ENCODE assay signal across 9 cellular contexts in the genomic region with DNA sequence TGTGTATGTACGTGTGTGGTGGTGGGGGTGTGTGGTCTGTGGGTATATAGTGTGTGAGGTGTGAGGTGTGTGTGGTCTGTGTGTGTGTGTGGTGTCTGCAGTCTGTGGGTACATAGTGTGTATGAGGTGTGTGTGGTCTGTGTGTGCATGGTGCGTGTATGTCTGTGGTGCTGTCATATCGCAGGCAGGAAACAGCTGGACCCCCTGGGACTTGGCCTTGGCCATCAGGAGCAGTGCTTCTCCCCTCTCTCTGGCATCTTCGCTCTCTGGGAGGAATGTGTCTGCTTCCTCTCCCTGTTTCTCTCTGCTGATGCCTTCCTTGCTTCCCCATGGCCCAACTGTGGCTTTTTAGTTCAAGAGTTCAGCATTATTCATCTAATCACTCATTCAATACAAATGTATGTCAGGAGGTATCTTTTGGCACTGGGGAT.
DNase-seq lines count a peak whose midpoint lies in the region; ATAC-seq and TF ChIP-seq lines count a peak whose summit lies in the region.
"Had no signal": no experiment of that assay in that cellular context is flagged by ENCODE, and none has a peak within 500 bp of the region (broad histone marks: within the 10 kb centered on the region; RNA-seq: fewer than 3 reads in every experiment).

No MANE protein-coding gene starts in this region.

- H4K20me1 ChIP-seq in BLaER1: peaks cover 10% of the 10 kb centered on the region; the same call in 1 of the 2 replicates

- peak; percentile 63 for DNase-seq in HCEC 1CT
- DNase-seq in adipocyte (ENCODE audit: low read depth): peak; percentile 2
- DNase-seq in left kidney (ENCODE audit: low read depth, low spot score): peak; percentile 26
- no peak for DNase-seq in cerebellar cortex (ENCODE audit: low spot score)
- DNase-seq in 8988T: no peak
- DNase-seq in dorsolateral prefrontal cortex: no peak
- DNase-seq: NCI-H524 treated with DMSO at 0.1 percent for 48 hours had no signal

- intact Hi-C loops in dorsolateral prefrontal cortex (cut with DNase I): no loop called here

- ATAC-seq in GM18520 (IDR thresholded peaks at IDR 0.05; ENCODE audit: unreplicated experiment): no peak

- H3K27ac ChIP-seq in BLaER1 (no peak overlapping the region), dorsolateral prefrontal cortex (no peak overlapping the region)

- H3K36me3 ChIP-seq in BLaER1: no peaks in the 10 kb centered on the region
- no peaks in the 10 kb centered on the region for H3K36me3 ChIP-seq in adipocyte (ENCODE audit: control insufficient read depth, insufficient read depth, low read length, severe bottlenecking)

- H3K4me2 ChIP-seq in BLaER1: peak overlapping the region; percentile 66

- H3K9me3 ChIP-seq in BLaER1 (no peaks in the 10 kb centered on the region), adipocyte (ENCODE audit: control insufficient read depth, low read length) (no peaks in the 10 kb centered on the region)

- no peak for TF ChIP-seq CTCF in dorsolateral prefrontal cortex (IDR thresholded peaks at IDR 0.05 in 54 of 56, conservative IDR thresholded peaks at IDR 0.05 in 2 of 56; ENCODE audit: low read depth in 1 of 56, partially characterized antibody in 56 of 56)

- peaks cover 24% of the 10 kb centered on the region for H3K4me1 ChIP-seq in BLaER1
- H3K4me1 ChIP-seq in adipocyte (ENCODE audit: control insufficient read depth, insufficient read depth, low read length): peaks cover 7% of the 10 kb centered on the region

- H3K9ac ChIP-seq in BLaER1 (no peak overlapping the region), adipocyte (ENCODE audit: low read length) (no peak overlapping the region)

- H3K4me3 ChIP-seq in BLaER1 (no peak overlapping the region), adipocyte (ENCODE audit: low read length) (no peak overlapping the region), dorsolateral prefrontal cortex (no peak overlapping the region)

- 0 out of 2 replicates have a peak, but pooled peaks cover 7% of the 10 kb centered on the region for H3K27me3 ChIP-seq in BLaER1
- H3K27me3 ChIP-seq in adipocyte (replicated peaks; ENCODE audit: control insufficient read depth, insufficient read depth, low read length): peaks cover 17% of the 10 kb centered on the region
- H3K27me3 ChIP-seq in dorsolateral prefrontal cortex: no peaks in the 10 kb centered on the region

Comparison
In these comparisons a context has a peak if more than half of its experiments do, and no peak if none do; other contexts are left out.
1. DNase-seq: peak in HCEC 1CT (single experiment), adipocyte (single experiment) and left kidney (single experiment); none in cerebellar cortex (single experiment), 8988T (single experiment) and dorsolateral prefrontal cortex (0 of 10).